In genomic region chr2:51705418-51705817, GRCh38 we compare ENCODE assay signal across 17 cellular contexts.
DNase-seq lines count a peak whose midpoint lies in the region; ATAC-seq, FAIRE-seq and TF ChIP-seq lines count a peak whose summit lies in the region.
"Had no signal": no experiment of that assay in that cellular context is flagged by ENCODE, and none has a peak within 500 bp of the region (broad histone marks: within the 10 kb centered on the region; RNA-seq: fewer than 3 reads in every experiment).

No MANE protein-coding gene starts in this region.

- CTCF ChIA-PET in A549 (lab: Yijun Ruan, JAX) (no interaction called here), IMR-90 (lab: Yijun Ruan, JAX) (no interaction called here), H1 (lab: Charles Lee; ENCODE audit: partially characterized antibody) (no interaction called here)

- H2BK20ac ChIP-seq in IMR-90 (ENCODE audit: low read depth, low read length) (no peak overlapping the region), H1 (ENCODE audit: low read length) (no peak overlapping the region)

- H3K27ac ChIP-seq in A549 = no peak overlapping the region
- H3K27ac ChIP-seq in IMR-90 (ENCODE audit: insufficient read depth, low read length) = no peak overlapping the region
- no peak overlapping the region for H3K27ac ChIP-seq in H1 (ENCODE audit: low read depth, low read length)
- H3K27ac ChIP-seq: BLaER1 treated with 17β-estradiol and CSF1 and Interleukin-3, amounts not matched to agents 10 nM and 100 nM; C4-2B had no signal

- H3K4me1 ChIP-seq in A549 (no peaks in the 10 kb centered on the region), IMR-90 (ENCODE audit: control insufficient read depth, insufficient read depth, low read length) (no peaks in the 10 kb centered on the region), H1 (replicated peaks in 1 of 4; ENCODE audit: control insufficient read depth in 3 of 4, insufficient read depth in 4 of 4, low read length in 3 of 4) (peaks cover 0 to 2% (median 0%) of the 10 kb centered on the region in 4 experiments; a peak in 1 of 7 replicates)
- H3K4me1 ChIP-seq: BLaER1 treated with 17β-estradiol and CSF1 and Interleukin-3, amounts not matched to agents 10 nM and 100 nM; Caco-2 had no signal

- H2AK9ac ChIP-seq in IMR-90 (replicated peaks; ENCODE audit: low read depth, low read length, poor library complexity) = no peak overlapping the region

- no peak overlapping the region for H3K18ac ChIP-seq in IMR-90 (ENCODE audit: low read depth, low read length)
- H3K18ac ChIP-seq in H1 (ENCODE audit: extremely low read depth, low read length) = no peak overlapping the region

- no peaks in the 10 kb centered on the region for H3K9me3 ChIP-seq in A549
- no peaks in the 10 kb centered on the region for H3K9me3 ChIP-seq in IMR-90 (ENCODE audit: control insufficient read depth, insufficient read depth, low read length)
- no peaks in the 10 kb centered on the region for H3K9me3 ChIP-seq in H1 (ENCODE audit: insufficient read depth in 2 of 2, low read depth in 1 of 2, low read length in 1 of 2)
- H3K9me3 ChIP-seq: BLaER1 treated with 17β-estradiol and CSF1 and Interleukin-3, amounts not matched to agents 10 nM and 100 nM; Caco-2 had no signal

- H3K36me3 ChIP-seq in IMR-90 (ENCODE audit: control insufficient read depth, insufficient read depth, low read length) (no peaks in the 10 kb centered on the region), H1 (ENCODE audit: control insufficient read depth in 2 of 4, insufficient read depth in 4 of 4, low read length in 3 of 4) (no peaks in the 10 kb centered on the region)
- H3K36me3 ChIP-seq: BLaER1 treated with 17β-estradiol and CSF1 and Interleukin-3, amounts not matched to agents 10 nM and 100 nM had no signal

- TF ChIP-seq EP300 in A549 (IDR thresholded peaks at IDR 0.05) (no peak), H1 (IDR thresholded peaks at IDR 0.05; ENCODE audit: borderline replicate concordance in 1 of 2, low read depth in 2 of 2, low read length in 2 of 2) (no peak)

- H2BK120ac ChIP-seq in IMR-90 (ENCODE audit: low read depth, low read length) = no peak overlapping the region
- no peak overlapping the region for H2BK120ac ChIP-seq in H1 (replicated peaks; ENCODE audit: low read depth, low read length)

- H4K91ac ChIP-seq in IMR-90 (ENCODE audit: insufficient read depth, low read depth, low read length) (no peak overlapping the region), H1 (replicated peaks; ENCODE audit: insufficient read length, low read length) (no peak overlapping the region)

- intact Hi-C loops in IMR-90 (cut with micrococcal nuclease) = no loop called here

- H2BK5ac ChIP-seq in IMR-90 (ENCODE audit: low read depth, low read length, poor library complexity, severe bottlenecking) (no peak overlapping the region), H1 (ENCODE audit: low read depth, low read length) (no peak overlapping the region)

- H2BK12ac ChIP-seq in H1 (ENCODE audit: low read depth, low read length) = no peak overlapping the region

- H3K79me2 ChIP-seq in H1 (ENCODE audit: control insufficient read depth in 1 of 2, insufficient read depth in 2 of 2, low read length in 2 of 2) = no peaks in the 10 kb centered on the region

- BruUV-seq in IMR-90 (replicated peaks; lab: Mats Ljungman, UMichigan) = no TSS peak

- H4K20me1 ChIP-seq in IMR-90 (ENCODE audit: insufficient read depth, low read length) = no peaks in the 10 kb centered on the region
- H4K20me1 ChIP-seq in H1 (replicated peaks in 1 of 2; ENCODE audit: control insufficient read depth in 1 of 2, insufficient read depth in 2 of 2, low read length in 2 of 2) = no peaks in the 10 kb centered on the region
- H4K20me1 ChIP-seq: BLaER1 treated with 17β-estradiol and CSF1 and Interleukin-3, amounts not matched to agents 10 nM and 100 nM had no signal

- H3K9me1 ChIP-seq in IMR-90 (ENCODE audit: insufficient read depth, low read length) = no peaks in the 10 kb centered on the region

- H3K4me2 ChIP-seq in A549 (no peak overlapping the region), IMR-90 (ENCODE audit: low read depth, low read length) (no peak overlapping the region), H1 (ENCODE audit: insufficient read depth in 1 of 2, low read depth in 2 of 2, low read length in 2 of 2) (no peak overlapping the region)
- H3K4me2 ChIP-seq: BLaER1 treated with 17β-estradiol and CSF1 and Interleukin-3, amounts not matched to agents 10 nM and 100 nM had no signal

- no peak for FAIRE-seq in A549 (lab: Jason Lieb, UNC)
- FAIRE-seq in H1 (lab: Jason Lieb, UNC) = no peak
- FAIRE-seq: A204.1, G401.6, GM12891 had no signal

- WGBS in A549 (ENCODE audit: missing lambda C conversion rate) = 86% methylated on average over 1 of the region's 1 CpG
- no CpG with 5 or more reads among the region's 1 CpG for WGBS in IMR-90 (ENCODE audit: extremely low coverage in 2 of 2, insufficient read length in 1 of 2), 2 experiments
- WGBS in H1 (ENCODE audit: extremely low coverage in 1 of 2, insufficient coverage in 1 of 2, insufficient read length in 1 of 2, insufficient replicate concordance in 2 of 2, low coverage in 1 of 2, low lambda C conversion rate in 2 of 2, missing lambda C conversion rate in 1 of 2), 2 experiments = 89% methylated on average over 1 of the region's 1 CpG; no CpG with 5 or more reads in 1 of the 2 experiments

- H2AK5ac ChIP-seq in IMR-90 (ENCODE audit: low read depth, low read length) (no peak overlapping the region), H1 (ENCODE audit: low read depth, low read length) (no peak overlapping the region)

- in situ Hi-C loops in IMR-90 (cut with MboI; ENCODE audit: low sequenced_read_pairs) = no loop called here

- H3K56ac ChIP-seq in IMR-90 (ENCODE audit: extremely low read depth, insufficient read depth, low read length) = no peak overlapping the region
- H3K56ac ChIP-seq in H1 (replicated peaks; ENCODE audit: insufficient read length, low read depth, low read length) = no peak overlapping the region

- H4K8ac ChIP-seq in IMR-90 (ENCODE audit: low read depth in 2 of 2, low read length in 2 of 2) = no peak overlapping the region
- H4K8ac ChIP-seq in H1 (ENCODE audit: extremely low read depth, insufficient read depth, low read length) = no peak overlapping the region

- H3K23ac ChIP-seq in IMR-90 (ENCODE audit: low read depth, low read length) (no peak overlapping the region), H1 (ENCODE audit: insufficient read length) (no peak overlapping the region)

- dilution Hi-C loops in IMR-90 (cut with HindIII; ENCODE audit: low sequenced_read_pairs, unreplicated experiment) = no loop called here

- no peak for TF ChIP-seq CTCF in A549 (IDR thresholded peaks at IDR 0.05)
- no peak for TF ChIP-seq CTCF in IMR-90 (conservative IDR thresholded peaks at IDR 0.05; ENCODE audit: low read depth, low read length)
- no peak for TF ChIP-seq CTCF in H1 (IDR thresholded peaks at IDR 0.05; ENCODE audit: control extremely low read depth in 1 of 3, insufficient read depth in 1 of 3, low read depth in 1 of 3, low read length in 3 of 3)

- no peaks in the 10 kb centered on the region for H3K23me2 ChIP-seq in H1 (ENCODE audit: low read depth, low read length)

- no peak overlapping the region for H3K9ac ChIP-seq in IMR-90 (ENCODE audit: low read depth, low read length)
- H3K9ac ChIP-seq in H1 (replicated peaks in 1 of 4; ENCODE audit: extremely low read depth in 1 of 4, low read depth in 3 of 4, low read length in 3 of 4) = no peak overlapping the region
- H3K9ac ChIP-seq: BLaER1 treated with 17β-estradiol and CSF1 and Interleukin-3, amounts not matched to agents 10 nM and 100 nM had no signal

- H4K5ac ChIP-seq in IMR-90 (ENCODE audit: low read depth, low read length) (no peak overlapping the region), H1 (ENCODE audit: insufficient read length, low read depth, low read length) (no peak overlapping the region)

- TF ChIP-seq POLR2A in A549 (IDR thresholded peaks at IDR 0.05; ENCODE audit: low read length) = no peak
- TF ChIP-seq POLR2A in IMR-90 (IDR thresholded peaks at IDR 0.05; ENCODE audit: low read depth, low read length) = no peak
- TF ChIP-seq POLR2A in H1 (IDR thresholded peaks at IDR 0.05; ENCODE audit: control extremely low read depth in 1 of 2, low read depth in 2 of 2, low read length in 2 of 2) = no peak

- H2AFZ ChIP-seq in IMR-90 (replicated peaks; ENCODE audit: low read length, poor library complexity) = no peak overlapping the region
- H2AFZ ChIP-seq in H1 (ENCODE audit: low read length) = no peak overlapping the region

- ATAC-seq in A549 (no peak), IMR-90 (ENCODE audit: low read depth) (no peak), GM18520 (IDR thresholded peaks at IDR 0.05; ENCODE audit: unreplicated experiment) (no peak)
- ATAC-seq: CD8-positive, alpha-beta T cell had no signal

- POLR2A ChIA-PET in A549 (lab: Yijun Ruan, JAX) (no interaction called here), IMR-90 (lab: Charles Lee; ENCODE audit: unreplicated experiment) (no interaction called here), H1 (lab: Charles Lee; ENCODE audit: partially characterized antibody) (no interaction called here)

- H3K4ac ChIP-seq in IMR-90 (ENCODE audit: low read depth, low read length) (no peak overlapping the region), H1 (replicated peaks; ENCODE audit: insufficient read length, low read depth, low read length) (no peak overlapping the region)

- H3K79me1 ChIP-seq in IMR-90 (ENCODE audit: low read depth in 1 of 2, low read length in 2 of 2) = no peaks in the 10 kb centered on the region
- no peaks in the 10 kb centered on the region for H3K79me1 ChIP-seq in H1 (ENCODE audit: low read depth, low read length)

- no peak overlapping the region for H3K4me3 ChIP-seq in A549
- H3K4me3 ChIP-seq in IMR-90 (ENCODE audit: insufficient read depth, low read depth, low read length) = no peak overlapping the region
- H3K4me3 ChIP-seq in H1 (ENCODE audit: extremely low read depth in 1 of 4, insufficient read depth in 2 of 4, low read depth in 3 of 4, low read length in 4 of 4) = no peak overlapping the region
- H3K4me3 ChIP-seq: BLaER1 treated with 17β-estradiol and CSF1 and Interleukin-3, amounts not matched to agents 10 nM and 100 nM had no signal

- H3K14ac ChIP-seq in IMR-90 (replicated peaks; ENCODE audit: low read depth, low read length) (no peak overlapping the region), H1 (ENCODE audit: insufficient read length) (no peak overlapping the region)

- no peak for TF ChIP-seq RAD21 in A549 (conservative IDR thresholded peaks at IDR 0.05 in 1 of 2, IDR thresholded peaks at IDR 0.05 in 1 of 2)
- no peak for TF ChIP-seq RAD21 in IMR-90 (IDR thresholded peaks at IDR 0.05; ENCODE audit: low read length)
- TF ChIP-seq RAD21 in H1 (IDR thresholded peaks at IDR 0.05 in 1 of 2, conservative IDR thresholded peaks at IDR 0.05 in 1 of 2; ENCODE audit: low read depth in 2 of 2, low read length in 2 of 2) = no peak

- DNase-seq in A549 (ENCODE audit: low read depth in 1 of 2, low spot score in 1 of 2) (no peak), IMR-90 (no peak), H1 (ENCODE audit: low read depth in 1 of 2, low spot score in 2 of 2) (no peak), NCI-H146 treated with DMSO at 0.1 percent for 48 hours (lab: John Stamatoyannopoulos, UW; ENCODE audit: unreplicated experiment) (no peak)
- DNase-seq: 8988T; AML-193; Caco-2; Calu3; CD4-positive, alpha-beta T cell; CD8-positive, alpha-beta T cell; GF-D8 had no signal

- H3K27me3 ChIP-seq in IMR-90 (ENCODE audit: control insufficient read depth, insufficient read depth, low read length) (no peaks in the 10 kb centered on the region), H1 (replicated peaks in 1 of 4; ENCODE audit: control insufficient read depth in 3 of 4, extremely low read depth in 1 of 4, insufficient read depth in 3 of 4, low read length in 3 of 4) (no peaks in the 10 kb centered on the region)
- H3K27me3 ChIP-seq: BLaER1 treated with 17β-estradiol and CSF1 and Interleukin-3, amounts not matched to agents 10 nM and 100 nM had no signal

- H2BK15ac ChIP-seq in IMR-90 (ENCODE audit: low read depth, low read length) (no peak overlapping the region), H1 (ENCODE audit: low read length) (no peak overlapping the region)

Comparison
In these comparisons a context has a peak if more than half of its experiments do, and no peak if none do; other contexts are left out.
1. Of the 18 proteins assayed by ChIP-seq in both H1 and A549: peak only in H1: none; only in A549: none; in both: MAFK; in neither: 17.